8 cellular contexts compared by ENCODE assay signal in genomic region chr2:3519255-3520190, GRCh38. TPM values are rescaled to one million over a fixed set of nuclear protein-coding genes. Genes with fewer than 3 reads are reported as not detected.
A peak's percentile ranks its signal among the peaks of the same experiment; 100 is the strongest.
DNase-seq lines count a peak whose midpoint lies in the region; ATAC-seq and TF ChIP-seq lines count a peak whose summit lies in the region.

ADI1 (minus strand) TSS chr2:3519531; CDS start chr2:3519487, 44 bp downstream.

- POLR2A ChIA-PET in activated CD8-positive, alpha-beta T cell treated with anti-CD3 and anti-CD28 coated beads, Interleukin-2, amount 10 ng/mL, durations not matched to agents 7 days and 5 days (lab: Charles Lee), result interaction anchor here (0.5 to 2.3 kb wide), 8 partner anchors 35 to 142 kb away, joined by 3 to 12 read pairs (median 4); partner anchors contain the start of genes EIPR1, RNASEH1 and RPS7

- peak within 1 kb of the TSS; percentile 85 for H3K4me3 Mint-ChIP-seq in activated CD8-positive, alpha-beta T cell treated with anti-CD3 and anti-CD28 coated beads, Interleukin-2, amount 10 ng/mL, durations not matched to agents 7 days and 5 days
- peak within 1 kb of the TSS; percentile 86 for H3K4me3 Mint-ChIP-seq in memory B cell

- H3K4me3 ChIP-seq in effector memory CD4-positive, alpha-beta T cell (ENCODE audit: insufficient read depth, low read depth, low read length, poor library complexity, severe bottlenecking), result peak within 1 kb of the TSS; percentile 87

- no peaks in the 10 kb centered on the region for H3K27me3 Mint-ChIP-seq in activated CD8-positive, alpha-beta T cell treated with anti-CD3 and anti-CD28 coated beads, Interleukin-2, amount 10 ng/mL, durations not matched to agents 7 days and 5 days (ENCODE audit: low read depth)
- no peaks in the 10 kb centered on the region for H3K27me3 Mint-ChIP-seq in memory B cell

- no peaks in the 10 kb centered on the region for H3K36me3 ChIP-seq in effector memory CD4-positive, alpha-beta T cell (ENCODE audit: control insufficient read depth, insufficient read depth, low read length)

- ATAC-seq in HG03432 (IDR thresholded peaks at IDR 0.05; ENCODE audit: unreplicated experiment), result peak; percentile 69
- ATAC-seq in activated CD8-positive, alpha-beta T cell treated with anti-CD3 and anti-CD28 coated beads, Interleukin-2, amount 10 ng/mL, durations not matched to agents 7 days and 5 days, result peak; percentile 69
- peak; percentile 63 for ATAC-seq in memory B cell (ENCODE audit: low read depth)

- no peak for TF ChIP-seq CTCF in C4-2B (conservative IDR thresholded peaks at IDR 0.05)

- no peaks in the 10 kb centered on the region for H3K27me3 ChIP-seq in effector memory CD4-positive, alpha-beta T cell (replicated peaks; ENCODE audit: control insufficient read depth, insufficient read depth, low read length, poor library complexity, severe bottlenecking)

- H3K9me3 Mint-ChIP-seq in activated CD8-positive, alpha-beta T cell treated with anti-CD3 and anti-CD28 coated beads, Interleukin-2, amount 10 ng/mL, durations not matched to agents 7 days and 5 days (ENCODE audit: insufficient read depth), result peaks cover 10% of the 10 kb centered on the region
- H3K9me3 Mint-ChIP-seq in memory B cell, result peaks cover 5% of the 10 kb centered on the region

- DNase-seq in GM19238 (ENCODE audit: insufficient read length, low spot score) (peak; percentile 73), NCI-H774 (lab: John Stamatoyannopoulos, UW) (peak; percentile 83), memory B cell (ENCODE audit: low spot score in 2 of 2) (peak in 1 of 2 donors; percentile 71)
- peak; percentile 83 for DNase-seq in activated CD8-positive, alpha-beta T cell treated with anti-CD3 and anti-CD28 coated beads, Interleukin-2, amount 10 ng/mL, durations not matched to agents 7 days and 5 days
- DNase-seq in effector memory CD4-positive, alpha-beta T cell, result peak; percentile 59 to 68 (median 62)
- DNase-seq in stimulated activated CD8-positive, alpha-beta memory T cell treated with anti-CD3 and anti-CD28 coated beads, Interleukin-12 subunit alpha, Interleukin-12 subunit beta, amount 100 ng/mL, for 4 hours (ENCODE audit: low read depth), result peak; percentile 58

- H3K27ac Mint-ChIP-seq in activated CD8-positive, alpha-beta T cell treated with anti-CD3 and anti-CD28 coated beads, Interleukin-2, amount 10 ng/mL, durations not matched to agents 7 days and 5 days, result peak within 1 kb of the TSS; percentile 87
- peak within 1 kb of the TSS; percentile 65 for H3K27ac Mint-ChIP-seq in memory B cell

- peak within 1 kb of the TSS; percentile 100 for H3K27ac ChIP-seq in C4-2B
- H3K27ac ChIP-seq in effector memory CD4-positive, alpha-beta T cell (ENCODE audit: insufficient read depth, low read length, poor library complexity, severe bottlenecking), result peak within 1 kb of the TSS; percentile 97

- H3K9me3 ChIP-seq in effector memory CD4-positive, alpha-beta T cell (ENCODE audit: control insufficient read depth, low read length), result peaks cover 4% of the 10 kb centered on the region

- peaks cover 6% of the 10 kb centered on the region for H3K4me1 ChIP-seq in effector memory CD4-positive, alpha-beta T cell (ENCODE audit: control insufficient read depth, insufficient read depth, low read length, poor library complexity, severe bottlenecking)

- H3K4me1 Mint-ChIP-seq in activated CD8-positive, alpha-beta T cell treated with anti-CD3 and anti-CD28 coated beads, Interleukin-2, amount 10 ng/mL, durations not matched to agents 7 days and 5 days (ENCODE audit: low read depth), result peaks cover 32% of the 10 kb centered on the region
- peaks cover 25% of the 10 kb centered on the region for H3K4me1 Mint-ChIP-seq in memory B cell

- peaks cover 15% of the 10 kb centered on the region for H3K36me3 Mint-ChIP-seq in activated CD8-positive, alpha-beta T cell treated with anti-CD3 and anti-CD28 coated beads, Interleukin-2, amount 10 ng/mL, durations not matched to agents 7 days and 5 days (ENCODE audit: low read depth)
- H3K36me3 Mint-ChIP-seq in memory B cell, result peaks cover 17% of the 10 kb centered on the region

- CTCF ChIA-PET in activated CD8-positive, alpha-beta T cell treated with anti-CD3 and anti-CD28 coated beads, Interleukin-2, amount 10 ng/mL, durations not matched to agents 7 days and 5 days (lab: Charles Lee), result interaction anchor here (1.2 kb wide), 1 partner anchor 17 kb away, joined by 4 read pairs; no protein-coding TSS in a partner anchor

RNA-seq across cellular contexts. Expression of gene ADI1, which starts in this region (rescaled TPM):
- total RNA-seq in activated CD8-positive, alpha-beta T cell treated with anti-CD3 and anti-CD28 coated beads, Interleukin-2, amount 10 ng/mL, durations not matched to agents 7 days and 5 days, result 10 to 100 TPM; 17.5 to 19.8 TPM
